8 cellular contexts compared by ENCODE assay signal in the genomic region with DNA sequence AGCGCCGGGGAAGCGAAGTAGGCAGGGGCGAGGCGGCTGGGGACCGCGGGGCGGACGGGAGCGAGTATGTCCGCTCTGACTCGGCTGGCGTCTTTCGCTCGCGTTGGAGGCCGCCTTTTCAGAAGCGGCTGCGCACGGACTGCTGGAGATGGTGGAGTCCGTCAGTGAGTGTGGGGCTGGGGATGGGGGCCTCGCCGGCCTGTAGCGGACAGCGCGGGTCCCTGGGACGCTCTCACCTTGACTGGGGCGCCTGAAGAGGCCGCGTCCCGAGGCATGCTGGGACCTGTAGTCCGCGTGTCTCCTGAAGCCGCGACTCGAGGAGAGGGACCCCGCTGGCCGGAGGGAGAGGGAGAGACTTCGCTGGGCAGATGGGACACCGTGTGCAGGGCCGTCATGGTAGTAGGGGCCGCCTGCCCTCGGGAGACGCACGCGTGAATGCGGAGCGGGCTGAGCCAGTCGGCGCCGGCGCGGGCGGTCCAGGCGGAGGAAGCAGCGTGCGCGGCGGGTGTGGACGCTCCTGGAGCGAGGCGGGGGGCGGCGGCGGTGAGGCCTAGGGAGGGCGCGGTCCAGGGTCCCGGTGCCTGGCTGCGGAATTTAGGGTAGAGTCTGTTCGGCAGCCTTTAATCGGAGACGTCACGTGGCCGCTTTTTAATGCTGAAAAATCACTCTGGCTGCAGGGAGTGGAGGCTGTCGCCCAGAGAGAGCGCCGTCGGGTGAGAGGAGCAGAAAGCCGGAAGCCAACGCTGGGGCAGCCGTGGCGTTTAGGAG. TPM values are rescaled to one million over a fixed set of nuclear protein-coding genes. Genes with fewer than 3 reads are reported as not detected.
DNase-seq lines count a peak whose midpoint lies in the region; ATAC-seq and TF ChIP-seq lines count a peak whose summit lies in the region.

TSS of gene NDUFB2 (plus strand) at position 30 of the 768 bp plus-strand sequence. CDS start at position 67, 37 bp downstream.

- peak within 1 kb of the TSS; percentile 98 for H3K4me3 Mint-ChIP-seq in Calu3 (ENCODE audit: low read depth, unreplicated experiment)

- peak within 1 kb of the TSS; percentile 76 for H3K27ac ChIP-seq in epithelial cell of prostate

- H3K4me1 Mint-ChIP-seq in Calu3 (ENCODE audit: low read depth, unreplicated experiment), result peaks cover 24% of the 10 kb centered on the region

- no peaks in the 10 kb centered on the region for H3K36me3 ChIP-seq in mucosa of descending colon (ENCODE audit: low read depth)

- no peaks in the 10 kb centered on the region for H3K9me3 ChIP-seq in mucosa of descending colon

- DNase-seq in Calu3 (peak; percentile 92), NOMO-1 treated with DMSO at 0.1 percent for 48 hours (lab: John Stamatoyannopoulos, UW; ENCODE audit: unreplicated experiment) (peak; percentile 57), epithelial cell of prostate (ENCODE audit: low read depth, low spot score) (peak; percentile 31), mucosa of descending colon (peak; percentile 83 to 84 (median 84))
- peak; percentile 28 for DNase-seq in activated CD8-positive, alpha-beta memory T cell treated with anti-CD3 and anti-CD28 coated beads, Interleukin-2, amount 50 U/mL, for 24 hours (ENCODE audit: extremely low read depth)
- DNase-seq in stimulated activated CD8-positive, alpha-beta memory T cell treated with anti-CD3 and anti-CD28 coated beads, Interleukin-4, amount 100 ng/mL, for 48 hours, result peak; percentile 79

- no TSS peak for BruUV-seq in Calu3 (replicated peaks; lab: Mats Ljungman, UMichigan)

- peak within 1 kb of the TSS; percentile 68 for H3K4me3 ChIP-seq in mucosa of descending colon

- H3K36me3 Mint-ChIP-seq in Calu3 (ENCODE audit: insufficient read depth, unreplicated experiment), result peaks cover 32% of the 10 kb centered on the region

- ATAC-seq in GM19455 (IDR thresholded peaks at IDR 0.05; ENCODE audit: unreplicated experiment), result peak; percentile 94
- peak; percentile 66 for ATAC-seq in HG03575 (IDR thresholded peaks at IDR 0.05; ENCODE audit: extremely low read depth, insufficient number of reproducible peaks, low FRiP score, unreplicated experiment)
- ATAC-seq in mucosa of descending colon, result peak; percentile 95

- CTCF ChIA-PET in Calu3 (lab: Charles Lee), result interaction anchor here (0.7 kb wide), 1 partner anchor 279 kb away, joined by 4 read pairs; no protein-coding TSS in a partner anchor

- H3K9me3 Mint-ChIP-seq in Calu3 (ENCODE audit: low read depth, unreplicated experiment), result no peaks in the 10 kb centered on the region

- intact Hi-C loops in Calu3 (cut with micrococcal nuclease; ENCODE audit: unreplicated experiment), result loop anchor here (10.0 kb wide), 1 partner anchor 228 kb away; the partner anchor contains the start of gene BRAF
- intact Hi-C loops in mucosa of descending colon (cut with DNase I, micrococcal nuclease), result no loop called here

- TF ChIP-seq CTCF in Calu3 (IDR thresholded peaks at IDR 0.05; ENCODE audit: unreplicated experiment) (no peak), mucosa of descending colon (IDR thresholded peaks at IDR 0.05) (no peak)

- no peaks in the 10 kb centered on the region for H3K27me3 Mint-ChIP-seq in Calu3 (ENCODE audit: unreplicated experiment)

- peak within 1 kb of the TSS; percentile 95 for H3K27ac Mint-ChIP-seq in Calu3 (ENCODE audit: unreplicated experiment)

- H3K4me1 ChIP-seq in mucosa of descending colon (ENCODE audit: low read depth), result peaks cover 20% of the 10 kb centered on the region

RNA-seq across cellular contexts. Expression of gene NDUFB2, which starts in this region (rescaled TPM):
- total RNA-seq in Calu3 (2022), result 128 and 132 TPM in 2 replicates
- total RNA-seq in mucosa of descending colon, result 100 to 1,000 TPM; 209 to 226 (median 210) TPM

Comparison
In these comparisons a context has a peak if more than half of its experiments do, and no peak if none do; other contexts are left out.
1. Peak in every context shown above with its lines: DNase-seq, ATAC-seq, H3K4me3 ChIP-seq and H3K27ac ChIP-seq.
2. DNase-seq: peak in every context shown above with its lines; median percentile 92 in Calu3; 84 in mucosa of descending colon; 79 in stimulated activated CD8-positive, alpha-beta memory T cell treated with anti-CD3 and anti-CD28 coated beads, Interleukin-4, amount 100 ng/mL, for 48 hours; 57 in NOMO-1 treated with DMSO at 0.1 percent for 48 hours; 31 in epithelial cell of prostate; 28 in activated CD8-positive, alpha-beta memory T cell treated with anti-CD3 and anti-CD28 coated beads, Interleukin-2, amount 50 U/mL, for 24 hours.